Comparison of ENCODE assay signal across 25 cellular contexts in the genomic region with DNA sequence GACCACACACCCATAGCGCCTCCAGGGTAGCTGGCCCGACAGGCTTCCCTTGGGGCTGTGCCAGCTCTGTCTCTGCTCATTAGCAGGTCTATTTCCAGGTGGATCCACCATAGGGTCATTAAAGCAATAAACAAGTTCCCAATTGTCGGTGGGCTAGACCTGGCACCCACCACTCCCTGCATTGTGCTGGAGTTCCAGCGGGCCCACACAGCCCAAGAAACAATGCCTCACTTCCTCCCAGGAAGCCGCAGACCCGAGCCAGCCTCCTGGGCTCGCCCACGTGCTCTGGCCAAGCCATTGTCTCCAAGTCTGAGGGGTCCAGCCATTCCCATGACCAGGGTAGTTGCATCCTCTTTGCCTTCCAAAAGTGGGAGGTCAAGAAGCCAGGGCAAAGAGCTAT. TPM values are rescaled to one million over a fixed set of nuclear protein-coding genes. Genes with fewer than 3 reads are reported as not detected.
DNase-seq lines count a peak whose midpoint lies in the region; ATAC-seq, FAIRE-seq and TF ChIP-seq lines count a peak whose summit lies in the region.
"Had no signal": no experiment of that assay in that cellular context is flagged by ENCODE, and none has a peak within 500 bp of the region (broad histone marks: within the 10 kb centered on the region; RNA-seq: fewer than 3 reads in every experiment).

No MANE protein-coding gene starts in this region.

- H3K4me1 ChIP-seq in endothelial cell of umbilical vein (ENCODE audit: control insufficient read depth, extremely low read depth, insufficient read depth, low read length) (peaks cover 12% of the 10 kb centered on the region), right cardiac atrium (ENCODE audit: control insufficient read depth, insufficient read depth, low read length) (peaks cover 14% of the 10 kb centered on the region), gastrocnemius medialis (peaks cover 18 to 37% of the 10 kb centered on the region in 2 donors), esophagus squamous epithelium (peaks cover 4 to 23% (median 10%) of the 10 kb centered on the region in 3 donors)
- H3K4me1 ChIP-seq: adrenal gland, prostate gland had no signal

- TF ChIP-seq POLR2A in endothelial cell of umbilical vein (IDR thresholded peaks at IDR 0.05; ENCODE audit: low read depth, low read length) = no peak
- no peak for TF ChIP-seq POLR2A in gastrocnemius medialis (IDR thresholded peaks at IDR 0.05)
- TF ChIP-seq POLR2A in esophagus squamous epithelium (IDR thresholded peaks at IDR 0.05) = no peak

- H3K9me1 ChIP-seq in endothelial cell of umbilical vein (replicated peaks; ENCODE audit: control insufficient read depth, extremely low read depth, insufficient read depth, low read length) = no peaks in the 10 kb centered on the region

- POLR2A ChIA-PET in endothelial cell of umbilical vein (lab: Charles Lee) = no interaction called here

- H3K27me3 ChIP-seq in endothelial cell of umbilical vein (ENCODE audit: control insufficient read depth in 2 of 2, insufficient read depth in 2 of 2, low read length in 2 of 2) (no peaks in the 10 kb centered on the region), right cardiac atrium (ENCODE audit: control insufficient read depth, insufficient read depth) (no peaks in the 10 kb centered on the region), gastrocnemius medialis (no peaks in the 10 kb centered on the region), esophagus squamous epithelium (no peaks in the 10 kb centered on the region)
- H3K27me3 ChIP-seq: adrenal gland had no signal

- H3K4me3 ChIP-seq in endothelial cell of umbilical vein (replicated peaks in 1 of 3; ENCODE audit: insufficient read depth in 1 of 3, low read depth in 1 of 3, low read length in 3 of 3) (no peak overlapping the region), right cardiac atrium (ENCODE audit: low read length) (no peak overlapping the region), gastrocnemius medialis (no peak overlapping the region), esophagus squamous epithelium (no peak overlapping the region)
- H3K4me3 ChIP-seq: adrenal gland, prostate gland had no signal

- CTCF ChIA-PET in endothelial cell of umbilical vein (lab: Charles Lee) = interaction anchor here (1.0 to 1.5 kb wide), 3 partner anchors 82 to 174 kb away, joined by 3 to 4 read pairs (median 4); no protein-coding TSS in a partner anchor

- intact Hi-C loops in endothelial cell of umbilical vein (cut with micrococcal nuclease) (no loop called here), right cardiac atrium (cut with DNase I) (no loop called here), gastrocnemius medialis (cut with DNase I; ENCODE audit: low total_unique reads) (no loop called here), esophagus squamous epithelium (cut with DNase I) (no loop called here)

- no peaks in the 10 kb centered on the region for H3K9me3 ChIP-seq in endothelial cell of umbilical vein (replicated peaks; ENCODE audit: control insufficient read depth, insufficient read depth, low read length)
- no peaks in the 10 kb centered on the region for H3K9me3 ChIP-seq in right cardiac atrium (ENCODE audit: control insufficient read depth, low read length)
- H3K9me3 ChIP-seq in gastrocnemius medialis = no peaks in the 10 kb centered on the region
- H3K9me3 ChIP-seq in esophagus squamous epithelium = no peaks in the 10 kb centered on the region
- H3K9me3 ChIP-seq: adrenal gland, prostate gland had no signal

- in situ Hi-C loops in gastrocnemius medialis (cut with MboI; ENCODE audit: low sequenced_read_pairs in 4 of 4) = no loop called here

- FAIRE-seq in endothelial cell of umbilical vein (lab: Jason Lieb, UNC) = peak; percentile 89
- FAIRE-seq: endometrium, GM18507 had no signal

- peak; percentile 11 for DNase-seq in HT1080 (ENCODE audit: low read depth)
- peak; percentile 60 for DNase-seq in endothelial cell of umbilical vein (ENCODE audit: low read depth, low spot score)
- peak; percentile 56 to 77 (median 57) for DNase-seq in right cardiac atrium
- DNase-seq in gastrocnemius medialis = no peak
- no peak for DNase-seq in RKO (ENCODE audit: low spot score)
- DNase-seq in esophagus squamous epithelium (lab: John Stamatoyannopoulos, UW) = no peak
- DNase-seq: activated CD8-positive, alpha-beta T cell treated with anti-CD3 and anti-CD28 coated beads, Interleukin-2, amount 10 ng/mL, durations not matched to agents 7 days and 5 days; activated naive CD4-positive, alpha-beta T cell treated with anti-CD3 and anti-CD28 coated beads for 36 hours; CD8-positive, alpha-beta T cell; cerebellar nuclear complex; EL; IMR-90; MV-4-11; naive thymus-derived CD8-positive, alpha-beta T cell; NCI-H2107; NCI-H345; NCI-H69; occipital lobe; SHP77 treated with DMSO at 0.1 percent for 48 hours had no signal

- 64% methylated on average over 8 of the region's 8 CpGs for WGBS in right cardiac atrium
- 20 to 70% methylated on average over 1 to 7 of the region's 8 CpGs for WGBS in esophagus squamous epithelium, 2 donors

- no peak overlapping the region for H3K9ac ChIP-seq in endothelial cell of umbilical vein (replicated peaks; ENCODE audit: extremely low read depth, insufficient read depth, low read length)

- ATAC-seq in right cardiac atrium = peak; percentile 66 to 90
- ATAC-seq in gastrocnemius medialis = peak; percentile 21 to 22
- no peak for ATAC-seq in GM21381 (IDR thresholded peaks at IDR 0.05; ENCODE audit: unreplicated experiment)
- ATAC-seq: activated CD8-positive, alpha-beta T cell treated with anti-CD3 and anti-CD28 coated beads, Interleukin-2, amount 10 ng/mL, durations not matched to agents 7 days and 5 days; CD8-positive, alpha-beta T cell; naive thymus-derived CD8-positive, alpha-beta T cell; stimulated activated memory B cell treated with anti-CD40 and anti-IgM and Interleukin-4, amounts not matched to agents 10 μg/mL and 1 μg/mL and 100 μg/mL, for 72 hours had no signal

- H3K4me2 ChIP-seq in endothelial cell of umbilical vein (ENCODE audit: insufficient read depth, low read length) = no peak overlapping the region

- no peaks in the 10 kb centered on the region for H3K79me2 ChIP-seq in endothelial cell of umbilical vein (ENCODE audit: control insufficient read depth, insufficient read depth, low read length)

- dilution Hi-C loops in endothelial cell of umbilical vein (cut with MboI; ENCODE audit: extremely low pct_ligation_motif_present, low sequenced_read_pairs) = no loop called here

- no peaks in the 10 kb centered on the region for H4K20me1 ChIP-seq in endothelial cell of umbilical vein (replicated peaks; ENCODE audit: control insufficient read depth, extremely low read depth, insufficient read depth, low read length)

- no peak for TF ChIP-seq CTCF in endothelial cell of umbilical vein (IDR thresholded peaks at IDR 0.05; ENCODE audit: extremely low read depth in 1 of 2, insufficient read depth in 1 of 2, low read depth in 1 of 2, low read length in 2 of 2)
- TF ChIP-seq CTCF in gastrocnemius medialis (IDR thresholded peaks at IDR 0.05 in 4 of 5, conservative IDR thresholded peaks at IDR 0.05 in 1 of 5) = no peak
- TF ChIP-seq CTCF in esophagus squamous epithelium (IDR thresholded peaks at IDR 0.05) = no peak

- H2AFZ ChIP-seq in endothelial cell of umbilical vein (ENCODE audit: low read depth, low read length) = peak overlapping the region; percentile 71

- H3K36me3 ChIP-seq in endothelial cell of umbilical vein (ENCODE audit: control insufficient read depth in 2 of 2, extremely low read depth in 1 of 2, insufficient read depth in 2 of 2, low read length in 2 of 2) (no peaks in the 10 kb centered on the region), gastrocnemius medialis (no peaks in the 10 kb centered on the region), esophagus squamous epithelium (no peaks in the 10 kb centered on the region)
- H3K36me3 ChIP-seq: adrenal gland, prostate gland had no signal

- H3K27ac ChIP-seq in endothelial cell of umbilical vein (ENCODE audit: insufficient read depth, low read depth, low read length) = peak overlapping the region; percentile 53
- H3K27ac ChIP-seq in right cardiac atrium (ENCODE audit: low read length) = peak overlapping the region; percentile 30
- peak overlapping the region in 3 of 4 donors; percentile 44 to 70 (median 63) for H3K27ac ChIP-seq in gastrocnemius medialis
- H3K27ac ChIP-seq in esophagus squamous epithelium = no peak overlapping the region
- H3K27ac ChIP-seq: adrenal gland, prostate gland had no signal

- BruUV-seq in endothelial cell of umbilical vein (replicated peaks; lab: Mats Ljungman, UMichigan) = no TSS peak

TF ChIP-seq in endothelial cell of umbilical vein, 7 proteins besides CTCF, POLR2A, EP300 and RAD21:
- TF ChIP-seq GATA2 (IDR thresholded peaks at IDR 0.05; ENCODE audit: insufficient read depth, insufficient read length, low read depth, low read length) = no peak
- TF ChIP-seq, protein P1, sequence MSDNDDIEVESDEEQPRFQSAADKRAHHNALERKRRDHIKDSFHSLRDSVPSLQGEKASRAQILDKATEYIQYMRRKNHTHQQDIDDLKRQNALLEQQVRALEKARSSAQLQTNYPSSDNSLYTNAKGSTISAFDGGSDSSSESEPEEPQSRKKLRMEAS (IDR thresholded peaks at IDR 0.05; ENCODE audit: insufficient read depth, insufficient read length) = peak; percentile 83
- TF ChIP-seq MYC (IDR thresholded peaks at IDR 0.05; ENCODE audit: low read depth, low read length) = no peak
- TF ChIP-seq POLR2AphosphoS5 (IDR thresholded peaks at IDR 0.05; ENCODE audit: insufficient read depth, low read depth, low read length) = peak; percentile 44

RNA-seq across cellular contexts. Expression of a gene that starts 27.5 kb away (rescaled TPM):
- total RNA-seq in HT1080 (2014; rRNA removed; shearing (Covaris generic)) = 7.4 and 7.9 TPM in 2 replicates
- polyA plus RNA-seq in HT1080 (2015; cell fraction: cytosol; rRNA removed) = 3.6 and 4.7 TPM in 2 replicates
- polyA plus RNA-seq in HT1080 (2015; cell fraction: nucleus; rRNA removed) = 7.4 and 9.6 TPM in 2 replicates
- total RNA-seq in endothelial cell of umbilical vein = 38.0 and 40.8 TPM in 2 replicates
- 50.4 and 57.7 TPM in 2 replicates for polyA plus RNA-seq in endothelial cell of umbilical vein
- 26.7 and 27.7 TPM in 2 replicates for polyA plus RNA-seq in endothelial cell of umbilical vein (2011; cell fraction: cytosol; rRNA removed)
- 90.4 and 91.7 TPM in 2 replicates for polyA plus RNA-seq in endothelial cell of umbilical vein (2011; cell fraction: nucleus; rRNA removed)
- polyA plus RNA-seq in endothelial cell of umbilical vein (2012) = 12.4 and 13.2 TPM in 2 replicates
- polyA minus RNA-seq in endothelial cell of umbilical vein = 54.1 and 56.9 TPM in 2 replicates
- 28.9 TPM for polyA minus RNA-seq in endothelial cell of umbilical vein (2011; cell fraction: cytosol; rRNA and poly(A)+ RNA removed)
- polyA minus RNA-seq in endothelial cell of umbilical vein (2011; cell fraction: nucleus; rRNA and poly(A)+ RNA removed) = 42.6 and 56.7 TPM in 2 replicates
- total RNA-seq in right cardiac atrium = 10 to 100 TPM; 11.4 to 17.9 (median 12.6) TPM
- 9.4 TPM for polyA plus RNA-seq in right cardiac atrium
- total RNA-seq in gastrocnemius medialis = 10 to 100 TPM; 15.6 to 31.1 (median 16.3) TPM
- 10 to 100 TPM in 3 of 4 donors, 1 to 10 TPM in 1; 9.0 to 21.2 (median 14.5) TPM for total RNA-seq in esophagus squamous epithelium

Comparison
In these comparisons a context has a peak if more than half of its experiments do, and no peak if none do; other contexts are left out.
1. DNase-seq: peak in HT1080 (single experiment), endothelial cell of umbilical vein (single experiment) and right cardiac atrium (3 of 3); none in gastrocnemius medialis (0 of 2), RKO (single experiment) and esophagus squamous epithelium (single experiment).
2. H3K27ac ChIP-seq: peak in endothelial cell of umbilical vein (single experiment), right cardiac atrium (single experiment) and gastrocnemius medialis (3 of 4); none in esophagus squamous epithelium (0 of 4).